In the genomic region with DNA sequence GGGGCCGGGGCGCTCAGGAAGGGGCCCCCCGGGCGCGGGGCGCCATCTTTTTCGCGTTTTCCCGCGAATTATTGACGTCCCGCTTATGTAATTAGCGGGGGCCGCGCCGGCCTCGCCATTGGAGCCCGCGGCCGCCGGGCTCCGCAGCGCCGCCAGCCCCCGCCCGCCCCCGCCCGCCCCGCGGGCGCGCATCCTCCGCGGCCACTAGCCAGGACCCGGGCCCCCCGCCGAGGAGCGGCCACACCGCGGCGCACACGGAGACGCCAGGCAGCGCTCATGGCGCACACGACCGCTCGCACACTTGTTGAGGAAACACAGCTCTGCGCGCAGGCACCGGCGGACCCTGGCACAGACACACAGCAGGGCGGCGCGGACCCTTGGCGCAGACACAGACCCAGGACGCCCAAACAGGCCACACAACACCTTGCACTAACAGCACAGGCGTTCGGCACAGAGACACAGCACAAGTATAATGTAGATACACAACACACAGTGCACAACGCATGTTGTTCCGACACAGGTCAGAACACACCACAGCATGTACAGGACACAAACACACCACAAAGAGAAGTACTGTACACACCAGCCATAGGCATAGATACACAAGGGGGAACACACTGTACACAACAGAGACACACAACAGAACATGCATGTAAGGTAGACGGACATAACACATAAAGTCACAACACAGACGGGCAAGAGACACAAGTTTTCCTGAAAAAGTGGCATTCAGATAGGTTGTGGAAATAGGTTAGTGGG, we compare ENCODE assay signal across 7 cellular contexts. TPM values are rescaled to one million over a fixed set of nuclear protein-coding genes. Genes with fewer than 3 reads are reported as not detected.
DNase-seq lines count a peak whose midpoint lies in the region; ATAC-seq, FAIRE-seq and TF ChIP-seq lines count a peak whose summit lies in the region.

No MANE protein-coding gene starts in this region.

- TSS peak; percentile 68 for BruUV-seq in MCF 10A (replicated peaks; lab: Mats Ljungman, UMichigan)

- no peak for TF ChIP-seq CTCF in MCF 10A (IDR thresholded peaks at IDR 0.05; ENCODE audit: unreplicated experiment)

- H3K27ac Mint-ChIP-seq in T-helper 2 cell treated with Interferon-gamma antibody and Interleukin-4, amounts not matched to agents 5 μg/mL and 100 μg/mL, for 36 hours = peak overlapping the region; percentile 93
- peak overlapping the region; percentile 2 for H3K27ac Mint-ChIP-seq in MCF 10A (ENCODE audit: low read depth, unreplicated experiment)

- no peak overlapping the region for H3K27ac ChIP-seq in iPS-20b (ENCODE audit: low read length)

- peaks cover 13% of the 10 kb centered on the region; the same call in 1 of the 2 replicates for H3K27me3 ChIP-seq in iPS-20b (ENCODE audit: insufficient read depth, low read length)
- no peaks in the 10 kb centered on the region for H3K27me3 ChIP-seq in skeletal muscle satellite cell (ENCODE audit: control insufficient read depth, insufficient read depth, low read length)

- peak; percentile 72 for DNase-seq in GM12891 (ENCODE audit: insufficient read length, low spot score)
- DNase-seq in NCI-H128 (lab: John Stamatoyannopoulos, UW; ENCODE audit: unreplicated experiment) = peak; percentile 48
- DNase-seq in T-helper 2 cell treated with Interferon-gamma antibody and Interleukin-4, amounts not matched to agents 5 μg/mL and 100 μg/mL, for 36 hours (ENCODE audit: low spot score) = peak; percentile 79
- peak; percentile 54 for DNase-seq in MCF 10A (ENCODE audit: unreplicated experiment)

- intact Hi-C loops in MCF 10A (cut with micrococcal nuclease) = loop anchor here (5.0 kb wide), 1 partner anchor 35 kb away; a partner anchor contains a TSS

- H3K4me1 ChIP-seq in iPS-20b (ENCODE audit: insufficient read depth, low read length) = peaks cover 26% of the 10 kb centered on the region
- peaks cover 15% of the 10 kb centered on the region for H3K4me1 ChIP-seq in skeletal muscle satellite cell (ENCODE audit: control insufficient read depth, insufficient read depth, low read length)

- H3K4me1 Mint-ChIP-seq in T-helper 2 cell treated with Interferon-gamma antibody and Interleukin-4, amounts not matched to agents 5 μg/mL and 100 μg/mL, for 36 hours (ENCODE audit: low read depth) = peaks cover 68% of the 10 kb centered on the region
- H3K4me1 Mint-ChIP-seq in MCF 10A (ENCODE audit: insufficient read depth, unreplicated experiment) = peaks cover 40% of the 10 kb centered on the region

- H3K9me3 ChIP-seq in iPS-20b (ENCODE audit: insufficient read depth, low read depth, low read length) (no peaks in the 10 kb centered on the region), skeletal muscle satellite cell (replicated peaks; ENCODE audit: low read length) (no peaks in the 10 kb centered on the region)

- H3K9me3 Mint-ChIP-seq in T-helper 2 cell treated with Interferon-gamma antibody and Interleukin-4, amounts not matched to agents 5 μg/mL and 100 μg/mL, for 36 hours = no peaks in the 10 kb centered on the region
- no peaks in the 10 kb centered on the region for H3K9me3 Mint-ChIP-seq in MCF 10A (ENCODE audit: unreplicated experiment)

- peak; percentile 91 for FAIRE-seq in GM12891 (lab: Jason Lieb, UNC)

- POLR2A ChIA-PET in MCF 10A (lab: Yijun Ruan, JAX) = interaction anchor here (1.0 to 1.6 kb wide), 3 partner anchors 23 to 59 kb away, joined by 3 read pairs; no protein-coding TSS in a partner anchor

- CTCF ChIA-PET in MCF 10A (lab: Yijun Ruan, JAX) = no interaction called here

- ATAC-seq in HG02642 (IDR thresholded peaks at IDR 0.05; ENCODE audit: poor library complexity, unreplicated experiment) = peak; percentile 50

- peak overlapping the region; percentile 68 for H3K4me3 ChIP-seq in iPS-20b (ENCODE audit: low read length)
- H3K4me3 ChIP-seq in skeletal muscle satellite cell (ENCODE audit: low read length) = peak overlapping the region; percentile 67

- peak overlapping the region; percentile 90 for H3K4me2 ChIP-seq in skeletal muscle satellite cell (ENCODE audit: low read length)

- H3K4me3 Mint-ChIP-seq in T-helper 2 cell treated with Interferon-gamma antibody and Interleukin-4, amounts not matched to agents 5 μg/mL and 100 μg/mL, for 36 hours = peak overlapping the region; percentile 89
- H3K4me3 Mint-ChIP-seq in MCF 10A (ENCODE audit: unreplicated experiment) = peak overlapping the region; percentile 76

- no peaks in the 10 kb centered on the region for H3K27me3 Mint-ChIP-seq in T-helper 2 cell treated with Interferon-gamma antibody and Interleukin-4, amounts not matched to agents 5 μg/mL and 100 μg/mL, for 36 hours (ENCODE audit: low read depth)
- H3K27me3 Mint-ChIP-seq in MCF 10A (ENCODE audit: insufficient read depth, unreplicated experiment) = no peaks in the 10 kb centered on the region

- H3K36me3 Mint-ChIP-seq in T-helper 2 cell treated with Interferon-gamma antibody and Interleukin-4, amounts not matched to agents 5 μg/mL and 100 μg/mL, for 36 hours (ENCODE audit: low read depth) = peaks cover 52% of the 10 kb centered on the region
- H3K36me3 Mint-ChIP-seq in MCF 10A (ENCODE audit: insufficient read depth, unreplicated experiment) = peaks cover 17% of the 10 kb centered on the region

- H3K9ac ChIP-seq in iPS-20b (ENCODE audit: low read depth, low read length) (peak overlapping the region; percentile 59; the same call in 1 of the 2 replicates), skeletal muscle satellite cell (ENCODE audit: low read depth, low read length) (peak overlapping the region; percentile 63)

- H3K36me3 ChIP-seq in iPS-20b (ENCODE audit: insufficient read depth, low read depth, low read length) (no peaks in the 10 kb centered on the region), skeletal muscle satellite cell (ENCODE audit: insufficient read depth, low read length) (peaks cover 3% of the 10 kb centered on the region)

- TF ChIP-seq POLR2A in GM12891 (IDR thresholded peaks at IDR 0.05; ENCODE audit: low read depth, low read length) = peak; percentile 62; the same call in 1 of the 2 replicates

TF ChIP-seq in GM12891, 5 proteins besides CTCF, POLR2A, EP300 and RAD21:
- TF ChIP-seq TAF1 (IDR thresholded peaks at IDR 0.05; ENCODE audit: low read depth, low read length) = peak; percentile 60; the same call in 1 of the 2 replicates
- peak; percentile 41 for TF ChIP-seq POLR2AphosphoS5 (IDR thresholded peaks at IDR 0.05; ENCODE audit: low read depth, low read length)
- no peak for TF ChIP-seq SPI1 (IDR thresholded peaks at IDR 0.05; ENCODE audit: low read depth, low read length)
- TF ChIP-seq PAX5 (IDR thresholded peaks at IDR 0.05; ENCODE audit: insufficient read depth, low read length, severe bottlenecking) = no peak
- TF ChIP-seq POU2F2 (IDR thresholded peaks at IDR 0.05; ENCODE audit: low read depth, low read length) = peak; percentile 51; the same call in 1 of the 2 replicates

RNA-seq across cellular contexts. Expression of a gene that starts 0.5 kb away (rescaled TPM):
- polyA plus RNA-seq in GM12891 (2012; ENCODE audit: low read depth, missing spikeins) = 65.4 TPM
- 39.6 and 61.0 TPM in 2 replicates for total RNA-seq in MCF 10A (2022)
- 21.0 and 25.8 TPM in 2 replicates for total RNA-seq in skeletal muscle satellite cell (2012; rRNA removed)

RNA-seq across cellular contexts. Expression of a gene that starts 34.7 kb away (rescaled TPM):
- polyA plus RNA-seq in GM12891 (2012; ENCODE audit: low read depth, missing spikeins) = 12.0 TPM
- 71.0 and 91.0 TPM in 2 replicates for total RNA-seq in MCF 10A (2022)
- total RNA-seq in skeletal muscle satellite cell (2012; rRNA removed) = 30.7 and 33.0 TPM in 2 replicates

RNA-seq across cellular contexts. Expression of a gene that starts 49.1 kb away (rescaled TPM):
- polyA plus RNA-seq in GM12891 (2012; ENCODE audit: low read depth, missing spikeins) = 107 TPM
- 0.84 and 1.2 TPM in 2 replicates for total RNA-seq in MCF 10A (2022)
- total RNA-seq in skeletal muscle satellite cell (2012; rRNA removed) = 1.1 and 4.1 TPM in 2 replicates
